24 cellular contexts compared by ENCODE assay signal in genomic region chr10:24241536-24241935, GRCh38. TPM values are rescaled to one million over a fixed set of nuclear protein-coding genes. Genes with fewer than 3 reads are reported as not detected.
"Had no signal": no experiment of that assay in that cellular context is flagged by ENCODE, and none has a peak within 500 bp of the region (broad histone marks: within the 10 kb centered on the region; RNA-seq: fewer than 3 reads in every experiment).

No MANE protein-coding gene starts in this region.

- H3K4me1 Mint-ChIP-seq: activated naive CD8-positive, alpha-beta T cell treated with anti-CD3 and anti-CD28 coated beads, Interleukin-2, amount 10 ng/mL, durations not matched to agents 7 days and 5 days; stimulated activated naive CD8-positive, alpha-beta T cell treated with anti-CD3 and anti-CD28 coated beads, Interleukin-15, amount 100 ng/mL, for 72 hours; T-cell had no signal

- H3K9me3 ChIP-seq: lower lobe of right lung, testis had no signal

- H3K36me3 ChIP-seq: brain microvascular endothelial cell, lower lobe of right lung had no signal

- H3K4me3 ChIP-seq: coronary artery, lower lobe of right lung, testis had no signal

- H3K9me3 Mint-ChIP-seq: activated naive CD8-positive, alpha-beta T cell treated with anti-CD3 and anti-CD28 coated beads, Interleukin-2, amount 10 ng/mL, durations not matched to agents 7 days and 5 days; activated T-cell treated with anti-CD3 and anti-CD28 coated beads, Interleukin-2, amount 50 U/mL, for 24 hours; activated T-helper 2 cell treated with anti-CD3 and anti-CD28 coated beads, Interferon-gamma antibody, Interleukin-2, Interleukin-4, amounts not matched to agents 10 μg/mL and 5 μg/mL and 100 μg/mL, durations not matched to agents 14 hours and 24 hours and 36 hours; nephron progenitor cell; stimulated activated naive CD8-positive, alpha-beta T cell treated with anti-CD3 and anti-CD28 coated beads, Interleukin-15, amount 100 ng/mL, for 72 hours had no signal

- H3K36me3 Mint-ChIP-seq: activated naive CD8-positive, alpha-beta T cell treated with anti-CD3 and anti-CD28 coated beads, Interleukin-2, amount 10 ng/mL, durations not matched to agents 7 days and 5 days; T-cell had no signal

- H3K4me3 Mint-ChIP-seq: activated CD8-positive, alpha-beta T cell treated with anti-CD3 and anti-CD28 coated beads, Interleukin-2, amount 10 ng/mL, durations not matched to agents 7 days and 5 days; activated naive CD8-positive, alpha-beta T cell treated with anti-CD3 and anti-CD28 coated beads, Interleukin-2, amount 10 ng/mL, durations not matched to agents 7 days and 5 days; activated T-cell treated with anti-CD3 and anti-CD28 coated beads, Interleukin-2, amount 50 U/mL, for 24 hours; nephron progenitor cell; stimulated activated naive CD8-positive, alpha-beta T cell treated with anti-CD3 and anti-CD28 coated beads, Interleukin-15, amount 100 ng/mL, for 72 hours; T-cell had no signal

- H3K27ac ChIP-seq: brain microvascular endothelial cell had no signal

- FAIRE-seq: endometrium had no signal

- H3K27ac Mint-ChIP-seq: activated CD8-positive, alpha-beta T cell treated with anti-CD3 and anti-CD28 coated beads, Interleukin-2, amount 10 ng/mL, durations not matched to agents 7 days and 5 days; activated naive CD8-positive, alpha-beta T cell treated with anti-CD3 and anti-CD28 coated beads, Interleukin-2, amount 10 ng/mL, durations not matched to agents 7 days and 5 days; activated T-cell treated with anti-CD3 and anti-CD28 coated beads, Interleukin-2, amount 50 U/mL, for 24 hours; activated T-helper 2 cell treated with anti-CD3 and anti-CD28 coated beads, Interferon-gamma antibody, Interleukin-2, Interleukin-4, amounts not matched to agents 10 μg/mL and 5 μg/mL and 100 μg/mL, durations not matched to agents 14 hours and 24 hours and 36 hours; nephron progenitor cell; stimulated activated naive CD8-positive, alpha-beta T cell treated with anti-CD3 and anti-CD28 coated beads, Interleukin-15, amount 100 ng/mL, for 72 hours; T-cell had no signal

- DNase-seq: activated CD4-positive, alpha-beta T cell treated with anti-CD3 and anti-CD28 coated beads for 48 hours; activated CD4-positive, CD25-positive, alpha-beta regulatory T cell; activated CD8-positive, alpha-beta T cell treated with anti-CD3 and anti-CD28 coated beads, Interleukin-2, amount 10 ng/mL, durations not matched to agents 7 days and 5 days; activated naive CD4-positive, alpha-beta T cell treated with Interleukin-2 at 50 U/mL for 16 hours; activated naive CD8-positive, alpha-beta T cell treated with anti-CD3 and anti-CD28 coated beads, Interleukin-2, amount 10 ng/mL, durations not matched to agents 7 days and 5 days; activated T-cell treated with anti-CD3 and anti-CD28 coated beads, Interleukin-2, amount 50 U/mL, for 24 hours; amygdala; brain microvascular endothelial cell; glutamatergic neuron; hypothalamus; islet precursor cell; left colon; lower lobe of right lung; nephron progenitor cell; occipital lobe; right cardiac atrium; stimulated activated CD4-positive, alpha-beta T cell treated with anti-CD3 and anti-CD28 coated beads, Interleukin-15, amount 100 ng/mL, for 24 hours; stimulated activated CD4-positive, alpha-beta T cell treated with anti-CD3 and anti-CD28 coated beads, Interleukin-2, amount 100 ng/mL, for 48 hours; stimulated activated naive CD8-positive, alpha-beta T cell treated with anti-CD3 and anti-CD28 coated beads, Interleukin-15, amount 100 ng/mL, for 72 hours; T-cell; testis had no signal

- H3K27me3 ChIP-seq: brain microvascular endothelial cell, testis had no signal

RNA-seq across cellular contexts. Expression of gene KIAA1217, which starts 32.6 kb away (rescaled TPM):
- total RNA-seq: activated CD8-positive, alpha-beta T cell treated with anti-CD3 and anti-CD28 coated beads, Interleukin-2, amount 10 ng/mL, durations not matched to agents 7 days and 5 days had no signal
